14 cellular contexts compared by ENCODE assay signal in genomic region chr1:181632492-181632891, GRCh38.
"Had no signal": no experiment of that assay in that cellular context is flagged by ENCODE, and none has a peak within 500 bp of the region (broad histone marks: within the 10 kb centered on the region; RNA-seq: fewer than 3 reads in every experiment).

No MANE protein-coding gene starts in this region.

- H3K27ac ChIP-seq: brain microvascular endothelial cell, coronary artery, gastroesophageal sphincter, heart right ventricle, parathyroid adenoma, stomach had no signal

- H3K4me1 ChIP-seq: gastroesophageal sphincter, heart right ventricle, parathyroid adenoma had no signal

- H3K4me3 ChIP-seq: coronary artery, gastroesophageal sphincter, heart right ventricle, stomach had no signal

- DNase-seq: activated CD4-positive, alpha-beta T cell treated with anti-CD3 and anti-CD28 coated beads, Interleukin-2, amount 10 ng/mL, durations not matched to agents 7 days and 5 days; activated naive CD4-positive, alpha-beta T cell treated with anti-CD3 and anti-CD28 coated beads for 36 hours; activated naive CD8-positive, alpha-beta T cell treated with anti-CD3 and anti-CD28 coated beads, Interleukin-2, amount 50 U/mL, for 24 hours; activated T-cell treated with anti-CD3 and anti-CD28 coated beads, Interleukin-2, amount 50 U/mL, for 24 hours; aorta; brain microvascular endothelial cell; heart right ventricle; immature natural killer cell; kidney glomerular epithelial cell; stimulated activated CD4-positive, alpha-beta T cell treated with anti-CD3 and anti-CD28 coated beads, Interleukin-4, amount 100 ng/mL, for 24 hours; stomach had no signal

- H3K9me3 ChIP-seq: gastroesophageal sphincter, heart right ventricle, stomach had no signal

- H3K27me3 ChIP-seq: brain microvascular endothelial cell, gastroesophageal sphincter had no signal

- H3K36me3 ChIP-seq: brain microvascular endothelial cell, gastroesophageal sphincter, heart right ventricle, stomach had no signal
